ENCODE assay signal across 1 cellular context in the genomic region with DNA sequence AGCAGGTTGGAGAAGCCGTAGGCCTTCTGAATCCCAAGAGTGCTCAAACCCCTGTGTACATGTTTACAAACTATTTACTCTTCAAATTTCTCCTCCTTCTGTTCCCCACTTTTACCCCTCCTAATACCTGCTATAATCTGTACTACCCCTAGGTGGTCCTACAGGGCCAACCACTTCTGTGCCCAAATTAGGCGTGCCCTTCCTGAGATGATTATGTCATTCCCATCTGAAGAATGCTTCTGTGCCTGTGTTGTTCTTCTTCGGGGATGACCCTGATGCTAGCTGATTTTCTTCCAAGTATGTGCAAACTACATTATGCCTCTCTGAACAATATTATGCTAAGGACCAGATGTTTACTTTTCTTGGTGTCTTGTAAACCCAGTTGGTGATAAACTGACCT.
TF ChIP-seq lines count a peak whose summit lies in the region.

No MANE protein-coding gene starts in this region.

TF ChIP-seq in SK-N-SH, 30 proteins besides CTCF, POLR2A, EP300 and RAD21 (continued from another document):
- TF ChIP-seq SMC3 (IDR thresholded peaks at IDR 0.05; ENCODE audit: low read depth, low read length) (no peak), RFX5 (IDR thresholded peaks at IDR 0.05; ENCODE audit: low read length) (no peak), JUND (IDR thresholded peaks at IDR 0.05) (no peak), TEAD4 (IDR thresholded peaks at IDR 0.05; ENCODE audit: borderline replicate concordance, insufficient read depth) (no peak), GATA2 (CRISPR knock-in tag; IDR thresholded peaks at IDR 0.05) (no peak), POLR2AphosphoS5 (IDR thresholded peaks at IDR 0.05; ENCODE audit: low read depth, low read length) (no peak), FOXJ3 (CRISPR knock-in tag; IDR thresholded peaks at IDR 0.05) (no peak), ZBTB33 (IDR thresholded peaks at IDR 0.05; ENCODE audit: borderline replicate concordance, low read depth) (no peak), FOXM1 (IDR thresholded peaks at IDR 0.05; ENCODE audit: low read depth) (no peak), MXI1 (IDR thresholded peaks at IDR 0.05; ENCODE audit: low read depth, low read length) (no peak), SIN3A (IDR thresholded peaks at IDR 0.05; ENCODE audit: borderline replicate concordance, low read depth, low read length) (no peak)
- TF ChIP-seq, protein P1, sequence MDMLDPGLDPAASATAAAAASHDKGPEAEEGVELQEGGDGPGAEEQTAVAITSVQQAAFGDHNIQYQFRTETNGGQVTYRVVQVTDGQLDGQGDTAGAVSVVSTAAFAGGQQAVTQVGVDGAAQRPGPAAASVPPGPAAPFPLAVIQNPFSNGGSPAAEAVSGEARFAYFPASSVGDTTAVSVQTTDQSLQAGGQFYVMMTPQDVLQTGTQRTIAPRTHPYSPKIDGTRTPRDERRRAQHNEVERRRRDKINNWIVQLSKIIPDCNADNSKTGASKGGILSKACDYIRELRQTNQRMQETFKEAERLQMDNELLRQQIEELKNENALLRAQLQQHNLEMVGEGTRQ (IDR thresholded peaks at IDR 0.05; ENCODE audit: borderline replicate concordance, low read depth, low read length), result no peak
TF ChIP-seq in SK-N-SH: peak in this region for 0.
